In the genomic region with DNA sequence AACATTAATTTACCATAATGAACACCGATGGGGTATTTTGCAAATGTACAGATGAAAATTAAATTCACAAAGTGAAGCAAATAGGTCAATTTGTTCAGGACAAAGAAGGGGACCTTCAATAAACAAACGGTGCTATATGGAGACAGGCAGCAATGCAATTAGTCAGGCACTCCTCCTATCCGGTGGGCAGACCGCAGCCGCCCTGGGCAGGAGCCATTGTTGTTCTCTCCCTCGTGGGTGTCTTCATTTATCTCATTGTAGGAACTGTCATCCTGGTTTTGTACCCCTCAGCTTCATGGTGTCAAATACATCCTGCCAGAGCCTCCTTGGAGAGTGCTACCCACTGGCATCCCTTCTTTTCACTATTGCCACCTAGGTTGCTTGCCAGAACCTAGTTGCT, we compare ENCODE assay signal across 19 cellular contexts.
"Had no signal": no experiment of that assay in that cellular context is flagged by ENCODE, and none has a peak within 500 bp of the region (broad histone marks: within the 10 kb centered on the region; RNA-seq: fewer than 3 reads in every experiment).

No MANE protein-coding gene starts in this region.

- H3K4me1 Mint-ChIP-seq: mesothelial cell of epicardium; naive B cell; natural killer cell; nephron progenitor cell; stimulated activated effector memory CD8-positive, alpha-beta T cell treated with anti-CD3 and anti-CD28 coated beads, Interleukin-12 subunit alpha, Interleukin-12 subunit beta, amount 100 ng/mL, for 72 hours; stimulated activated naive CD8-positive, alpha-beta T cell treated with anti-CD3 and anti-CD28 coated beads, Interleukin-15, amount 100 ng/mL, for 72 hours had no signal

- ATAC-seq: natural killer cell; right cardiac atrium; sciatic nerve; stimulated activated effector memory CD8-positive, alpha-beta T cell treated with anti-CD3 and anti-CD28 coated beads, Interleukin-12 subunit alpha, Interleukin-12 subunit beta, amount 100 ng/mL, for 72 hours; stimulated activated naive CD8-positive, alpha-beta T cell treated with anti-CD3 and anti-CD28 coated beads, Interleukin-15, amount 100 ng/mL, for 72 hours had no signal

- H3K27me3 Mint-ChIP-seq: naive B cell; progenitor cell of endocrine pancreas; stimulated activated naive CD8-positive, alpha-beta T cell treated with anti-CD3 and anti-CD28 coated beads, Interleukin-15, amount 100 ng/mL, for 72 hours had no signal

- H3K4me3 Mint-ChIP-seq: mesothelial cell of epicardium; naive B cell; natural killer cell; nephron progenitor cell; stimulated activated effector memory CD8-positive, alpha-beta T cell treated with anti-CD3 and anti-CD28 coated beads, Interleukin-12 subunit alpha, Interleukin-12 subunit beta, amount 100 ng/mL, for 72 hours; stimulated activated naive CD8-positive, alpha-beta T cell treated with anti-CD3 and anti-CD28 coated beads, Interleukin-15, amount 100 ng/mL, for 72 hours; type B pancreatic cell had no signal

- H3K9me3 Mint-ChIP-seq: nephron progenitor cell; stimulated activated naive CD8-positive, alpha-beta T cell treated with anti-CD3 and anti-CD28 coated beads, Interleukin-15, amount 100 ng/mL, for 72 hours; type B pancreatic cell had no signal

- DNase-seq: islet precursor cell; left ventricle myocardium inferior; mesendoderm; naive B cell; natural killer cell; nephron progenitor cell; ovary; right cardiac atrium; spleen; stimulated activated CD4-positive, alpha-beta T cell treated with anti-CD3 and anti-CD28 coated beads, Interleukin-4, amount 100 ng/mL, for 24 hours; stimulated activated naive CD4-positive, alpha-beta T cell; stimulated activated naive CD8-positive, alpha-beta T cell treated with anti-CD3 and anti-CD28 coated beads, Interleukin-15, amount 100 ng/mL, for 72 hours; substantia nigra; uterus had no signal

- H3K27ac Mint-ChIP-seq: mesothelial cell of epicardium; naive B cell; natural killer cell; nephron progenitor cell; progenitor cell of endocrine pancreas; stimulated activated effector memory CD8-positive, alpha-beta T cell treated with anti-CD3 and anti-CD28 coated beads, Interleukin-12 subunit alpha, Interleukin-12 subunit beta, amount 100 ng/mL, for 72 hours; stimulated activated naive CD8-positive, alpha-beta T cell treated with anti-CD3 and anti-CD28 coated beads, Interleukin-15, amount 100 ng/mL, for 72 hours; type B pancreatic cell had no signal

- H3K36me3 Mint-ChIP-seq: mesothelial cell of epicardium; naive B cell; natural killer cell; stimulated activated effector memory CD8-positive, alpha-beta T cell treated with anti-CD3 and anti-CD28 coated beads, Interleukin-12 subunit alpha, Interleukin-12 subunit beta, amount 100 ng/mL, for 72 hours; type B pancreatic cell had no signal
